Comparison of ENCODE assay signal across 1 cellular context in the genomic region with DNA sequence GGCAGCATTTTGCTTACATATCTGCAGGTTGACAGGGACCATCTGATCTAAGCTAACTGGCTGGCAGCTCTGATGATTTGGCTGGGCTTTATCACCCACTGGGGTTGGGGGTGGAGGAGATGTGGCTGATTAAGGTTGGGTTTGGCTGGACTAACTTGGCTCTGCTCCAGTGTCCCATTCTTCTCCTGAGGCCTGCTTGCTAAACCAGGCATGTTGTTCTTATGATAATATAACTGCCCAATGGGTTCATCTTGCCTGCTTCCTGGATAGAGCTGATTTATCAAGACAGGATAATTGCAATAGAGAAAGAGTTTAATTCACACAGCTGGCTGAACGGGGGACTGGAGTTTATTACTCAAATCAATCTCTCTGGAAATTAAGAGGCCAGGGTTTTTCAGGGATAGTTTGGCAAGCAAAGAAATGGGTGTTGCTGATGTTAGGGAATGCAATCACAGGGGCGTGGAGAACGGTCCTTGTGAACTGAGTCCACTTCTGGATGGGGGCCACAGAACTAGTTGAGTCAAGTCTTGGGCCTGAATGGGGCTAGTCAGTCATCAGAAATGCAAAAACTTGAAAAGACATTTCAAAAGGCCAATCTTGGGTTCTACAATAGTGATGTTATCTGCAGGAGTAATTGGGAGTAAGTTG.
TF ChIP-seq lines count a peak whose summit lies in the region.

No MANE protein-coding gene starts in this region.

TF ChIP-seq in GM23338, 12 proteins besides CTCF, POLR2A, EP300 and RAD21 (continued from another document):
- TF ChIP-seq, protein P1, sequence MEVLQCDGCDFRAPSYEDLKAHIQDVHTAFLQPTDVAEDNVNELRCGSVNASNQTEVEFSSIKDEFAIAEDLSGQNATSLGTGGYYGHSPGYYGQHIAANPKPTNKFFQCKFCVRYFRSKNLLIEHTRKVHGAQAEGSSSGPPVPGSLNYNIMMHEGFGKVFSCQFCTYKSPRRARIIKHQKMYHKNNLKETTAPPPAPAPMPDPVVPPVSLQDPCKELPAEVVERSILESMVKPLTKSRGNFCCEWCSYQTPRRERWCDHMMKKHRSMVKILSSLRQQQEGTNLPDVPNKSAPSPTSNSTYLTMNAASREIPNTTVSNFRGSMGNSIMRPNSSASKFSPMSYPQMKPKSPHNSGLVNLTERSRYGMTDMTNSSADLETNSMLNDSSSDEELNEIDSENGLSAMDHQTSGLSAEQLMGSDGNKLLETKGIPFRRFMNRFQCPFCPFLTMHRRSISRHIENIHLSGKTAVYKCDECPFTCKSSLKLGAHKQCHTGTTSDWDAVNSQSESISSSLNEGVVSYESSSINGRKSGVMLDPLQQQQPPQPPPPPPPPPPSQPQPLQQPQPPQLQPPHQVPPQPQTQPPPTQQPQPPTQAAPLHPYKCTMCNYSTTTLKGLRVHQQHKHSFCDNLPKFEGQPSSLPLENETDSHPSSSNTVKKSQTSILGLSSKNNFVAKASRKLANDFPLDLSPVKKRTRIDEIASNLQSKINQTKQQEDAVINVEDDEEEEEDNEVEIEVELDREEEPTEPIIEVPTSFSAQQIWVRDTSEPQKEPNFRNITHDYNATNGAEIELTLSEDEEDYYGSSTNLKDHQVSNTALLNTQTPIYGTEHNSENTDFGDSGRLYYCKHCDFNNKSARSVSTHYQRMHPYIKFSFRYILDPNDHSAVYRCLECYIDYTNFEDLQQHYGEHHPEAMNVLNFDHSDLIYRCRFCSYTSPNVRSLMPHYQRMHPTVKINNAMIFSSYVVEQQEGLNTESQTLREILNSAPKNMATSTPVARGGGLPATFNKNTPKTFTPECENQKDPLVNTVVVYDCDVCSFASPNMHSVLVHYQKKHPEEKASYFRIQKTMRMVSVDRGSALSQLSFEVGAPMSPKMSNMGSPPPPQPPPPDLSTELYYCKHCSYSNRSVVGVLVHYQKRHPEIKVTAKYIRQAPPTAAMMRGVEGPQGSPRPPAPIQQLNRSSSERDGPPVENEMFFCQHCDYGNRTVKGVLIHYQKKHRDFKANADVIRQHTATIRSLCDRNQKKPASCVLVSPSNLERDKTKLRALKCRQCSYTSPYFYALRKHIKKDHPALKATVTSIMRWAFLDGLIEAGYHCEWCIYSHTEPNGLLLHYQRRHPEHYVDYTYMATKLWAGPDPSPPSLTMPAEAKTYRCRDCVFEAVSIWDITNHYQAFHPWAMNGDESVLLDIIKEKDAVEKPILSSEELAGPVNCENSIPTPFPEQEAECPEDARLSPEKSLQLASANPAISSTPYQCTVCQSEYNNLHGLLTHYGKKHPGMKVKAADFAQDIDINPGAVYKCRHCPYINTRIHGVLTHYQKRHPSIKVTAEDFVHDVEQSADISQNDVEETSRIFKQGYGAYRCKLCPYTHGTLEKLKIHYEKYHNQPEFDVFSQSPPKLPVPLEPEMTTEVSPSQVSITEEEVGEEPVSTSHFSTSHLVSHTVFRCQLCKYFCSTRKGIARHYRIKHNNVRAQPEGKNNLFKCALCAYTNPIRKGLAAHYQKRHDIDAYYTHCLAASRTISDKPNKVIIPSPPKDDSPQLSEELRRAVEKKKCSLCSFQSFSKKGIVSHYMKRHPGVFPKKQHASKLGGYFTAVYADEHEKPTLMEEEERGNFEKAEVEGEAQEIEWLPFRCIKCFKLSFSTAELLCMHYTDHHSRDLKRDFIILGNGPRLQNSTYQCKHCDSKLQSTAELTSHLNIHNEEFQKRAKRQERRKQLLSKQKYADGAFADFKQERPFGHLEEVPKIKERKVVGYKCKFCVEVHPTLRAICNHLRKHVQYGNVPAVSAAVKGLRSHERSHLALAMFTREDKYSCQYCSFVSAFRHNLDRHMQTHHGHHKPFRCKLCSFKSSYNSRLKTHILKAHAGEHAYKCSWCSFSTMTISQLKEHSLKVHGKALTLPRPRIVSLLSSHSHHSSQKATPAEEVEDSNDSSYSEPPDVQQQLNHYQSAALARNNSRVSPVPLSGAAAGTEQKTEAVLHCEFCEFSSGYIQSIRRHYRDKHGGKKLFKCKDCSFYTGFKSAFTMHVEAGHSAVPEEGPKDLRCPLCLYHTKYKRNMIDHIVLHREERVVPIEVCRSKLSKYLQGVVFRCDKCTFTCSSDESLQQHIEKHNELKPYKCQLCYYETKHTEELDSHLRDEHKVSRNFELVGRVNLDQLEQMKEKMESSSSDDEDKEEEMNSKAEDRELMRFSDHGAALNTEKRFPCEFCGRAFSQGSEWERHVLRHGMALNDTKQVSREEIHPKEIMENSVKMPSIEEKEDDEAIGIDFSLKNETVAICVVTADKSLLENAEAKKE (CRISPR knock-in tag; IDR thresholded peaks at IDR 0.05): no peak
TF ChIP-seq in GM23338: peak in this region for 0.
